18 cellular contexts compared by ENCODE assay signal in genomic region chr2:122710049-122710448, GRCh38.
A peak's percentile ranks its signal among the peaks of the same experiment; 100 is the strongest.
DNase-seq lines count a peak whose midpoint lies in the region; ATAC-seq and TF ChIP-seq lines count a peak whose summit lies in the region.
"Had no signal": no experiment of that assay in that cellular context is flagged by ENCODE, and none has a peak within 500 bp of the region (broad histone marks: within the 10 kb centered on the region; RNA-seq: fewer than 3 reads in every experiment).

No MANE protein-coding gene starts in this region.

- no peak overlapping the region; the same call in 1 of the 2 replicates for H3K27ac Mint-ChIP-seq in GM23338
- H3K27ac Mint-ChIP-seq: B cell; CD4-positive, CD25-positive, alpha-beta regulatory T cell; CD8-positive, alpha-beta T cell had no signal

- H3K36me3 ChIP-seq in GM23338 (ENCODE audit: insufficient read depth): no peaks in the 10 kb centered on the region
- H3K36me3 ChIP-seq in liver (ENCODE audit: control insufficient read depth in 4 of 4, insufficient read depth in 3 of 4, low read depth in 1 of 4, low read length in 3 of 4): no peaks in the 10 kb centered on the region
- H3K36me3 ChIP-seq in testis (ENCODE audit: low read depth, missing control alignments): no peaks in the 10 kb centered on the region
- H3K36me3 ChIP-seq: BLaER1 had no signal

- peak in 1 of 2 donors; percentile 61 for TF ChIP-seq RAD21 in liver (IDR thresholded peaks at IDR 0.05)

- H3K27me3 ChIP-seq in GM23338 (ENCODE audit: insufficient read depth) (no peaks in the 10 kb centered on the region), liver (ENCODE audit: control insufficient read depth in 4 of 4, insufficient read depth in 4 of 4, low read length in 3 of 4) (no peaks in the 10 kb centered on the region), testis (no peaks in the 10 kb centered on the region)
- H3K27me3 ChIP-seq: BLaER1 had no signal

- no peak for TF ChIP-seq POLR2A in testis (IDR thresholded peaks at IDR 0.05)

- no peak overlapping the region for H2AFZ ChIP-seq in GM23338

- H3K4me1 ChIP-seq in GM23338 (ENCODE audit: insufficient read depth) (no peaks in the 10 kb centered on the region), liver (ENCODE audit: control insufficient read depth in 4 of 4, insufficient read depth in 4 of 4, low read length in 3 of 4) (peaks cover 0 to 6% (median 2%) of the 10 kb centered on the region in 4 donors), testis (peaks cover 4% of the 10 kb centered on the region)
- H3K4me1 ChIP-seq: BLaER1, Caco-2 had no signal

- intact Hi-C loops in left colon (cut with DNase I, micrococcal nuclease): no loop called here
- intact Hi-C loops in testis (cut with DNase I; ENCODE audit: low total_unique reads): no loop called here

- H3K9me2 ChIP-seq in GM23338 (ENCODE audit: insufficient read depth): peaks cover 11% of the 10 kb centered on the region

- peaks cover 13% of the 10 kb centered on the region; the same call in 2 of the 3 replicates for H3K36me3 Mint-ChIP-seq in GM23338 (ENCODE audit: low read depth)
- H3K36me3 Mint-ChIP-seq: CD4-positive, CD25-positive, alpha-beta regulatory T cell; CD8-positive, alpha-beta T cell had no signal

- WGBS in liver: 30% methylated on average over 6 of the region's 6 CpGs
- WGBS in testis, 2 donors: 54 to 56% methylated on average over 6 of the region's 6 CpGs

- no peaks in the 10 kb centered on the region for H3F3A ChIP-seq in GM23338 (replicated peaks; ENCODE audit: low read depth)

- peak; percentile 1 for DNase-seq in GM23338 (ENCODE audit: low spot score)
- DNase-seq in left colon: peak in 1 of 2 donors; percentile 25
- DNase-seq in testis: peak; percentile 79
- no peak for DNase-seq in cortex of kidney (lab: John Stamatoyannopoulos, UW)
- DNase-seq: Caco-2; CD4-positive, CD25-positive, alpha-beta regulatory T cell; CD8-positive, alpha-beta T cell; DMS153; DND-41; H7; HCEC 1CT had no signal

- H3K4me3 ChIP-seq in GM23338 (no peak overlapping the region), liver (ENCODE audit: low read depth in 1 of 3, low read length in 3 of 3) (no peak overlapping the region), testis (no peak overlapping the region)
- H3K4me3 ChIP-seq: BLaER1 had no signal

- H3K27ac ChIP-seq in GM23338 (ENCODE audit: low read depth) (no peak overlapping the region), liver (ENCODE audit: low read depth in 1 of 2, low read length in 2 of 2) (no peak overlapping the region), testis (no peak overlapping the region)
- H3K27ac ChIP-seq: 22Rv1, BLaER1, C4-2B had no signal

- no peaks in the 10 kb centered on the region for H4K20me1 ChIP-seq in GM23338 (replicated peaks; ENCODE audit: insufficient read depth)
- H4K20me1 ChIP-seq: BLaER1 had no signal

- ATAC-seq in GM23338 (no peak), left colon (peak; percentile 67), HG03469 (IDR thresholded peaks at IDR 0.05; ENCODE audit: unreplicated experiment) (no peak), GM19397 (IDR thresholded peaks at IDR 0.05; ENCODE audit: unreplicated experiment) (no peak)
- ATAC-seq: CD8-positive, alpha-beta T cell had no signal

- H3K9me3 Mint-ChIP-seq in GM23338: no peaks in the 10 kb centered on the region; the same call in 1 of the 3 replicates

- H3K9me3 ChIP-seq in liver (ENCODE audit: control insufficient read depth in 4 of 4, low read length in 3 of 4) (peaks cover 0 to 4% (median 0%) of the 10 kb centered on the region in 4 donors), testis (no peaks in the 10 kb centered on the region)
- H3K9me3 ChIP-seq: Caco-2 had no signal

- no peak overlapping the region for H3K4me3 Mint-ChIP-seq in GM23338
- H3K4me3 Mint-ChIP-seq: B cell; CD4-positive, CD25-positive, alpha-beta regulatory T cell; CD8-positive, alpha-beta T cell had no signal

- no peak overlapping the region for H3K4me2 ChIP-seq in GM23338
- H3K4me2 ChIP-seq: BLaER1 had no signal

- peaks cover 7% of the 10 kb centered on the region for H3K27me3 Mint-ChIP-seq in GM23338 (ENCODE audit: insufficient read depth, low read depth, poor library complexity)
- H3K27me3 Mint-ChIP-seq: B cell; CD4-positive, CD25-positive, alpha-beta regulatory T cell had no signal

- peaks cover 9% of the 10 kb centered on the region; the same call in 2 of the 3 replicates for H3K4me1 Mint-ChIP-seq in GM23338
- H3K4me1 Mint-ChIP-seq: B cell; CD4-positive, CD25-positive, alpha-beta regulatory T cell had no signal

- H3K9ac ChIP-seq in liver (ENCODE audit: low read depth in 1 of 2, low read length in 2 of 2): no peak overlapping the region
- H3K9ac ChIP-seq: BLaER1 had no signal

- no peaks in the 10 kb centered on the region for H3K79me2 ChIP-seq in GM23338 (replicated peaks; ENCODE audit: insufficient read depth)

- no peak for TF ChIP-seq CTCF in GM23338 (conservative IDR thresholded peaks at IDR 0.05; ENCODE audit: low read depth in 2 of 2)
- TF ChIP-seq CTCF in liver (IDR thresholded peaks at IDR 0.05; ENCODE audit: low read depth, low read length, missing input control): no peak
- no peak for TF ChIP-seq CTCF in testis (IDR thresholded peaks at IDR 0.05)

TF ChIP-seq in GM23338, 12 proteins besides CTCF, POLR2A, EP300 and RAD21 (continues in another document):
- no peak for TF ChIP-seq ZNF331 (CRISPR knock-in tag; IDR thresholded peaks at IDR 0.05; ENCODE audit: low read depth)
- TF ChIP-seq, protein P1, sequence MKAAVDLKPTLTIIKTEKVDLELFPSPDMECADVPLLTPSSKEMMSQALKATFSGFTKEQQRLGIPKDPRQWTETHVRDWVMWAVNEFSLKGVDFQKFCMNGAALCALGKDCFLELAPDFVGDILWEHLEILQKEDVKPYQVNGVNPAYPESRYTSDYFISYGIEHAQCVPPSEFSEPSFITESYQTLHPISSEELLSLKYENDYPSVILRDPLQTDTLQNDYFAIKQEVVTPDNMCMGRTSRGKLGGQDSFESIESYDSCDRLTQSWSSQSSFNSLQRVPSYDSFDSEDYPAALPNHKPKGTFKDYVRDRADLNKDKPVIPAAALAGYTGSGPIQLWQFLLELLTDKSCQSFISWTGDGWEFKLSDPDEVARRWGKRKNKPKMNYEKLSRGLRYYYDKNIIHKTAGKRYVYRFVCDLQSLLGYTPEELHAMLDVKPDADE (IDR thresholded peaks at IDR 0.05): no peak
- no peak for TF ChIP-seq NANOG (IDR thresholded peaks at IDR 0.05; ENCODE audit: borderline replicate concordance)

TF ChIP-seq in liver, 16 proteins besides CTCF, POLR2A, EP300 and RAD21 (continues in another document):
- TF ChIP-seq FOXA2 (IDR thresholded peaks at IDR 0.05): peak; percentile 18
- no peak for TF ChIP-seq NR2F2 (IDR thresholded peaks at IDR 0.05)
- peak; percentile 68 for TF ChIP-seq YY1 (IDR thresholded peaks at IDR 0.05)
- no peak for TF ChIP-seq SP1 (IDR thresholded peaks at IDR 0.05)
- TF ChIP-seq HNF4G (IDR thresholded peaks at IDR 0.05): no peak
- TF ChIP-seq EGR1 (IDR thresholded peaks at IDR 0.05; ENCODE audit: low read depth in 2 of 2): no peak
- no peak for TF ChIP-seq GABPA (IDR thresholded peaks at IDR 0.05 in 1 of 2, conservative IDR thresholded peaks at IDR 0.05 in 1 of 2)
- TF ChIP-seq, protein P2, sequence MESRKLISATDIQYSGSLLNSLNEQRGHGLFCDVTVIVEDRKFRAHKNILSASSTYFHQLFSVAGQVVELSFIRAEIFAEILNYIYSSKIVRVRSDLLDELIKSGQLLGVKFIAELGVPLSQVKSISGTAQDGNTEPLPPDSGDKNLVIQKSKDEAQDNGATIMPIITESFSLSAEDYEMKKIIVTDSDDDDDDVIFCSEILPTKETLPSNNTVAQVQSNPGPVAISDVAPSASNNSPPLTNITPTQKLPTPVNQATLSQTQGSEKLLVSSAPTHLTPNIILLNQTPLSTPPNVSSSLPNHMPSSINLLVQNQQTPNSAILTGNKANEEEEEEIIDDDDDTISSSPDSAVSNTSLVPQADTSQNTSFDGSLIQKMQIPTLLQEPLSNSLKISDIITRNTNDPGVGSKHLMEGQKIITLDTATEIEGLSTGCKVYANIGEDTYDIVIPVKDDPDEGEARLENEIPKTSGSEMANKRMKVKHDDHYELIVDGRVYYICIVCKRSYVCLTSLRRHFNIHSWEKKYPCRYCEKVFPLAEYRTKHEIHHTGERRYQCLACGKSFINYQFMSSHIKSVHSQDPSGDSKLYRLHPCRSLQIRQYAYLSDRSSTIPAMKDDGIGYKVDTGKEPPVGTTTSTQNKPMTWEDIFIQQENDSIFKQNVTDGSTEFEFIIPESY (IDR thresholded peaks at IDR 0.05): peak; percentile 33
- TF ChIP-seq, protein P3, sequence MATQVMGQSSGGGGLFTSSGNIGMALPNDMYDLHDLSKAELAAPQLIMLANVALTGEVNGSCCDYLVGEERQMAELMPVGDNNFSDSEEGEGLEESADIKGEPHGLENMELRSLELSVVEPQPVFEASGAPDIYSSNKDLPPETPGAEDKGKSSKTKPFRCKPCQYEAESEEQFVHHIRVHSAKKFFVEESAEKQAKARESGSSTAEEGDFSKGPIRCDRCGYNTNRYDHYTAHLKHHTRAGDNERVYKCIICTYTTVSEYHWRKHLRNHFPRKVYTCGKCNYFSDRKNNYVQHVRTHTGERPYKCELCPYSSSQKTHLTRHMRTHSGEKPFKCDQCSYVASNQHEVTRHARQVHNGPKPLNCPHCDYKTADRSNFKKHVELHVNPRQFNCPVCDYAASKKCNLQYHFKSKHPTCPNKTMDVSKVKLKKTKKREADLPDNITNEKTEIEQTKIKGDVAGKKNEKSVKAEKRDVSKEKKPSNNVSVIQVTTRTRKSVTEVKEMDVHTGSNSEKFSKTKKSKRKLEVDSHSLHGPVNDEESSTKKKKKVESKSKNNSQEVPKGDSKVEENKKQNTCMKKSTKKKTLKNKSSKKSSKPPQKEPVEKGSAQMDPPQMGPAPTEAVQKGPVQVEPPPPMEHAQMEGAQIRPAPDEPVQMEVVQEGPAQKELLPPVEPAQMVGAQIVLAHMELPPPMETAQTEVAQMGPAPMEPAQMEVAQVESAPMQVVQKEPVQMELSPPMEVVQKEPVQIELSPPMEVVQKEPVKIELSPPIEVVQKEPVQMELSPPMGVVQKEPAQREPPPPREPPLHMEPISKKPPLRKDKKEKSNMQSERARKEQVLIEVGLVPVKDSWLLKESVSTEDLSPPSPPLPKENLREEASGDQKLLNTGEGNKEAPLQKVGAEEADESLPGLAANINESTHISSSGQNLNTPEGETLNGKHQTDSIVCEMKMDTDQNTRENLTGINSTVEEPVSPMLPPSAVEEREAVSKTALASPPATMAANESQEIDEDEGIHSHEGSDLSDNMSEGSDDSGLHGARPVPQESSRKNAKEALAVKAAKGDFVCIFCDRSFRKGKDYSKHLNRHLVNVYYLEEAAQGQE (IDR thresholded peaks at IDR 0.05): peak; percentile 28
- peak in 1 of 2 donors; percentile 83 for TF ChIP-seq RXRA (IDR thresholded peaks at IDR 0.05)
- peak in 1 of 2 donors; percentile 71 for TF ChIP-seq JUND (IDR thresholded peaks at IDR 0.05)
- TF ChIP-seq, protein P4, sequence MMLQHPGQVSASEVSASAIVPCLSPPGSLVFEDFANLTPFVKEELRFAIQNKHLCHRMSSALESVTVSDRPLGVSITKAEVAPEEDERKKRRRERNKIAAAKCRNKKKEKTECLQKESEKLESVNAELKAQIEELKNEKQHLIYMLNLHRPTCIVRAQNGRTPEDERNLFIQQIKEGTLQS (IDR thresholded peaks at IDR 0.05): no peak
- peak; percentile 41 for TF ChIP-seq FOXA1 (IDR thresholded peaks at IDR 0.05)
- TF ChIP-seq TAF1 (conservative IDR thresholded peaks at IDR 0.05): no peak
- TF ChIP-seq HNF4A (conservative IDR thresholded peaks at IDR 0.05): peak; percentile 54 to 96
